ENCODE assay signal across 1 cellular context in genomic region chr6:116465246-116465645, GRCh38.
TF ChIP-seq lines count a peak whose summit lies in the region.

No MANE protein-coding gene starts in this region.

TF ChIP-seq in GM23338, 12 proteins besides CTCF, POLR2A, EP300 and RAD21 (continued from another document):
- TF ChIP-seq ZNF462 (CRISPR knock-in tag; IDR thresholded peaks at IDR 0.05) (no peak), EZH2 (IDR thresholded peaks at IDR 0.05; ENCODE audit: low read depth, unreplicated experiment) (no peak), ZNF331 (CRISPR knock-in tag; IDR thresholded peaks at IDR 0.05; ENCODE audit: low read depth) (no peak), JUNB (IDR thresholded peaks at IDR 0.05; ENCODE audit: unreplicated experiment) (no peak), ZNF114 (CRISPR knock-in tag; IDR thresholded peaks at IDR 0.05) (no peak)
- TF ChIP-seq, protein P1, sequence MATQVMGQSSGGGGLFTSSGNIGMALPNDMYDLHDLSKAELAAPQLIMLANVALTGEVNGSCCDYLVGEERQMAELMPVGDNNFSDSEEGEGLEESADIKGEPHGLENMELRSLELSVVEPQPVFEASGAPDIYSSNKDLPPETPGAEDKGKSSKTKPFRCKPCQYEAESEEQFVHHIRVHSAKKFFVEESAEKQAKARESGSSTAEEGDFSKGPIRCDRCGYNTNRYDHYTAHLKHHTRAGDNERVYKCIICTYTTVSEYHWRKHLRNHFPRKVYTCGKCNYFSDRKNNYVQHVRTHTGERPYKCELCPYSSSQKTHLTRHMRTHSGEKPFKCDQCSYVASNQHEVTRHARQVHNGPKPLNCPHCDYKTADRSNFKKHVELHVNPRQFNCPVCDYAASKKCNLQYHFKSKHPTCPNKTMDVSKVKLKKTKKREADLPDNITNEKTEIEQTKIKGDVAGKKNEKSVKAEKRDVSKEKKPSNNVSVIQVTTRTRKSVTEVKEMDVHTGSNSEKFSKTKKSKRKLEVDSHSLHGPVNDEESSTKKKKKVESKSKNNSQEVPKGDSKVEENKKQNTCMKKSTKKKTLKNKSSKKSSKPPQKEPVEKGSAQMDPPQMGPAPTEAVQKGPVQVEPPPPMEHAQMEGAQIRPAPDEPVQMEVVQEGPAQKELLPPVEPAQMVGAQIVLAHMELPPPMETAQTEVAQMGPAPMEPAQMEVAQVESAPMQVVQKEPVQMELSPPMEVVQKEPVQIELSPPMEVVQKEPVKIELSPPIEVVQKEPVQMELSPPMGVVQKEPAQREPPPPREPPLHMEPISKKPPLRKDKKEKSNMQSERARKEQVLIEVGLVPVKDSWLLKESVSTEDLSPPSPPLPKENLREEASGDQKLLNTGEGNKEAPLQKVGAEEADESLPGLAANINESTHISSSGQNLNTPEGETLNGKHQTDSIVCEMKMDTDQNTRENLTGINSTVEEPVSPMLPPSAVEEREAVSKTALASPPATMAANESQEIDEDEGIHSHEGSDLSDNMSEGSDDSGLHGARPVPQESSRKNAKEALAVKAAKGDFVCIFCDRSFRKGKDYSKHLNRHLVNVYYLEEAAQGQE (IDR thresholded peaks at IDR 0.05; ENCODE audit: unreplicated experiment), result no peak
